17 cellular contexts compared by ENCODE assay signal in the genomic region with DNA sequence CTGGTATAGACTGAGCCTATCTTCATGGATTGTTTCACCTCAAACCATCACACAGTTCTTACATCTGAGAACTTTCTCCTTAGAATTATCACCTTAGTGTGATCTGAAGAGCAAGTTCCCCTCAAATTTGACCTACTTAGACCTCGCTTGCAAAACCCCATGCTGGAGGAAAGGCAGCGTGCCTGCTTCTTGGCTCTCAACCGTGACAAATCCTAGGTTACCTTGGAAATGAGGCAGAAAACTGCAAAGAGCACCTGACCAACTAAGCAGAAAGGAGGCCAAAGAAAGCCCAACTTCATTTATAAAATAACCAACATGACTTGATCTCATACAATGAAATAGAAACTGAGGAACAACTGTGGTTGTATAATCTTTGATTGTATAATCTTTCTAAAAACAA.
A peak's percentile ranks its signal among the peaks of the same experiment; 100 is the strongest.
DNase-seq lines count a peak whose midpoint lies in the region; ATAC-seq and TF ChIP-seq lines count a peak whose summit lies in the region.
"Had no signal": no experiment of that assay in that cellular context is flagged by ENCODE, and none has a peak within 500 bp of the region (broad histone marks: within the 10 kb centered on the region; RNA-seq: fewer than 3 reads in every experiment).

No MANE protein-coding gene starts in this region.

- H3K9me3 Mint-ChIP-seq in activated T-helper 17 cell treated with anti-CD3 and anti-CD28 coated beads, Interleukin-2, amount 50 U/mL, for 72 hours = no peaks in the 10 kb centered on the region
- peaks cover 2 to 5% of the 10 kb centered on the region in 2 experiments; a peak in 3 of 5 replicates for H3K9me3 Mint-ChIP-seq in H9

- no peak overlapping the region for H3K4me3 ChIP-seq in Panc1 (ENCODE audit: low read depth in 2 of 2, low read length in 2 of 2)
- H3K4me3 ChIP-seq in parathyroid adenoma (ENCODE audit: low read depth, low read length) = peak overlapping the region; percentile 7
- no peak overlapping the region for H3K4me3 ChIP-seq in aorta (ENCODE audit: low read length in 2 of 2)
- H3K4me3 ChIP-seq: GM23338 had no signal

- H2BK120ac ChIP-seq in H9 (ENCODE audit: low read depth, low read length, poor library complexity, severe bottlenecking) = no peak overlapping the region

- H3K4me1 ChIP-seq in Panc1 (ENCODE audit: control insufficient read depth, insufficient read depth, low read length) = no peaks in the 10 kb centered on the region
- peaks cover 36% of the 10 kb centered on the region for H3K4me1 ChIP-seq in parathyroid adenoma
- H3K4me1 ChIP-seq in aorta (ENCODE audit: control insufficient read depth in 1 of 2, insufficient read depth in 2 of 2, low read length in 2 of 2) = no peaks in the 10 kb centered on the region
- no peaks in the 10 kb centered on the region for H3K4me1 ChIP-seq in H9 (ENCODE audit: insufficient read depth, low read length)
- H3K4me1 ChIP-seq: BE2C had no signal

- in situ Hi-C loops in Panc1 (cut with HindIII; ENCODE audit: low pct_unique_long_range_greater_than_20kb, low sequenced_read_pairs) = no loop called here

- H3K9ac ChIP-seq in parathyroid adenoma = no peak overlapping the region
- H3K9ac ChIP-seq in H9 (ENCODE audit: extremely low read depth, insufficient read length, low read length) = no peak overlapping the region

- no peak overlapping the region for H2AK5ac ChIP-seq in H9 (ENCODE audit: insufficient read length, low read length)

- TF ChIP-seq CTCF in Panc1 (IDR thresholded peaks at IDR 0.05) (0 out of 2 replicates have a peak, but pooled peaks have one; percentile 2), parathyroid adenoma (IDR thresholded peaks at IDR 0.05) (no peak), H9 (conservative IDR thresholded peaks at IDR 0.05) (no peak)

- H3K79me2 ChIP-seq in parathyroid adenoma (no peaks in the 10 kb centered on the region), H9 (ENCODE audit: insufficient read depth, low read length) (no peaks in the 10 kb centered on the region)

- H3K27me3 ChIP-seq in Panc1 (ENCODE audit: control insufficient read depth, insufficient read depth, low read length) (no peaks in the 10 kb centered on the region), parathyroid adenoma (ENCODE audit: control insufficient read depth, insufficient read depth, low read length) (no peaks in the 10 kb centered on the region), aorta (ENCODE audit: control insufficient read depth in 1 of 2, insufficient read depth in 2 of 2, low read length in 1 of 2) (no peaks in the 10 kb centered on the region), H9 (ENCODE audit: insufficient read depth, low read length) (no peaks in the 10 kb centered on the region)
- H3K27me3 ChIP-seq: BE2C had no signal

- H3K36me3 Mint-ChIP-seq in activated T-helper 17 cell treated with anti-CD3 and anti-CD28 coated beads, Interleukin-2, amount 50 U/mL, for 72 hours (ENCODE audit: low read depth) = no peaks in the 10 kb centered on the region
- peaks cover 0 to 4% (median 1%) of the 10 kb centered on the region in 3 experiments; a peak in 3 of 7 replicates for H3K36me3 Mint-ChIP-seq in H9 (ENCODE audit: insufficient read depth in 1 of 3, low read depth in 3 of 3)

- no peak overlapping the region for H3K18ac ChIP-seq in H9 (ENCODE audit: insufficient read length, low read depth, low read length)

- H3K4ac ChIP-seq in H9 (ENCODE audit: low read depth, low read length) = no peak overlapping the region

- H3K4me2 ChIP-seq in parathyroid adenoma (ENCODE audit: low read length) (peak overlapping the region; percentile 59), H9 (ENCODE audit: insufficient read depth, insufficient read length, low read length) (no peak overlapping the region)
- H3K4me2 ChIP-seq: GM23338 had no signal

- H2BK20ac ChIP-seq in H9 (ENCODE audit: low read depth, low read length, poor library complexity, severe bottlenecking) = no peak overlapping the region

- H3K56ac ChIP-seq in H9 (ENCODE audit: insufficient read length, low read depth, low read length) = no peak overlapping the region

- H3K79me1 ChIP-seq in H9 (ENCODE audit: insufficient read depth, low read depth, low read length, poor library complexity, severe bottlenecking) = no peaks in the 10 kb centered on the region

- H4K20me1 ChIP-seq in H9 (ENCODE audit: control insufficient read depth, insufficient read depth, insufficient read length) = no peaks in the 10 kb centered on the region

- intact Hi-C loops in Panc1 (cut with micrococcal nuclease; ENCODE audit: unreplicated experiment) = no loop called here
- intact Hi-C loops in aorta (cut with DNase I) = no loop called here

- no peak overlapping the region for H3K14ac ChIP-seq in H9 (ENCODE audit: insufficient read depth, low read length)

- no peaks in the 10 kb centered on the region for H3K27me3 Mint-ChIP-seq in activated T-helper 17 cell treated with anti-CD3 and anti-CD28 coated beads, Interleukin-2, amount 50 U/mL, for 72 hours
- no peaks in the 10 kb centered on the region for H3K27me3 Mint-ChIP-seq in H9 (ENCODE audit: low read depth)
- H3K27me3 Mint-ChIP-seq: CD4-positive, alpha-beta memory T cell; IgD-negative memory B cell had no signal

- H3K27ac ChIP-seq in Panc1 (ENCODE audit: low read length) = no peak overlapping the region
- peak overlapping the region; percentile 71 for H3K27ac ChIP-seq in parathyroid adenoma
- no peak overlapping the region for H3K27ac ChIP-seq in aorta (ENCODE audit: low read depth in 1 of 2, low read length in 2 of 2)
- H3K27ac ChIP-seq in H9 (ENCODE audit: insufficient read length, low read depth, low read length) = no peak overlapping the region
- H3K27ac ChIP-seq: C4-2B had no signal

- H2BK15ac ChIP-seq in H9 (ENCODE audit: low read depth, low read length) = no peak overlapping the region

- DNase-seq in Ammon's horn (ENCODE audit: low spot score) = peak; percentile 21
- no peak for DNase-seq in Panc1 (ENCODE audit: low read depth, low spot score)
- peak; percentile 72 for DNase-seq in left kidney (ENCODE audit: low read depth, low spot score)
- no peak for DNase-seq in aorta
- no peak for DNase-seq in AG08395 (ENCODE audit: low spot score)
- DNase-seq in H9 = no peak
- DNase-seq: 8988T; ACHN; BE2C; CD4-positive, alpha-beta memory T cell; DMS153; H7 had no signal

- no peak overlapping the region for H2BK5ac ChIP-seq in H9 (ENCODE audit: insufficient read length, low read length)

- no TSS peak for BruUV-seq in Panc1 (replicated peaks; lab: Mats Ljungman, UMichigan)

- H3T11ph ChIP-seq in H9 (ENCODE audit: low read length) = no peak overlapping the region

- no peaks in the 10 kb centered on the region for H3K23me2 ChIP-seq in H9 (ENCODE audit: insufficient read length, low read depth, low read length, poor library complexity, severe bottlenecking)

- H3K4me1 Mint-ChIP-seq in activated T-helper 17 cell treated with anti-CD3 and anti-CD28 coated beads, Interleukin-2, amount 50 U/mL, for 72 hours = no peaks in the 10 kb centered on the region
- H3K4me1 Mint-ChIP-seq in H9 = peaks cover 2 to 5% of the 10 kb centered on the region in 2 experiments; a peak in 1 of 4 replicates
- H3K4me1 Mint-ChIP-seq: CD4-positive, alpha-beta memory T cell; GM23338; IgD-negative memory B cell had no signal

- H3K9me3 ChIP-seq in Panc1 (ENCODE audit: control insufficient read depth, insufficient read depth, low read depth, low read length) (no peaks in the 10 kb centered on the region), parathyroid adenoma (ENCODE audit: control insufficient read depth, low read length) (no peaks in the 10 kb centered on the region), aorta (ENCODE audit: control insufficient read depth, low read length) (no peaks in the 10 kb centered on the region), H9 (ENCODE audit: control insufficient read depth, low read depth, low read length) (no peaks in the 10 kb centered on the region)
- H3K9me3 ChIP-seq: BE2C had no signal

- WGBS in aorta, 2 donors = 72 to 73% methylated on average over 3 of the region's 3 CpGs
- no CpG with 5 or more reads among the region's 3 CpGs for WGBS in H9 (ENCODE audit: extremely low coverage, insufficient read length, low lambda C conversion rate)

- no peaks in the 10 kb centered on the region for H3K36me3 ChIP-seq in Panc1 (ENCODE audit: control insufficient read depth, insufficient read depth, low read length)
- no peaks in the 10 kb centered on the region for H3K36me3 ChIP-seq in parathyroid adenoma (ENCODE audit: control insufficient read depth, insufficient read depth, low read length)
- peaks cover 0 to 1% of the 10 kb centered on the region in 2 donors for H3K36me3 ChIP-seq in aorta (ENCODE audit: control insufficient read depth in 1 of 2, insufficient read depth in 2 of 2, low read length in 1 of 2)
- H3K36me3 ChIP-seq: BE2C had no signal

- no peak overlapping the region for H3K4me3 Mint-ChIP-seq in activated T-helper 17 cell treated with anti-CD3 and anti-CD28 coated beads, Interleukin-2, amount 50 U/mL, for 72 hours
- H3K4me3 Mint-ChIP-seq in H9 = no peak overlapping the region
- H3K4me3 Mint-ChIP-seq: CD4-positive, alpha-beta memory T cell; GM23338 had no signal

- POLR2A ChIA-PET in Panc1 (lab: Charles Lee) = no interaction called here

- H2AFZ ChIP-seq in parathyroid adenoma = peak overlapping the region; percentile 56
- no peak overlapping the region for H2AFZ ChIP-seq in H9 (ENCODE audit: low read length)
- H2AFZ ChIP-seq: GM23338 had no signal

- H4K5ac ChIP-seq in H9 (ENCODE audit: insufficient read length, low read depth, low read length) = no peak overlapping the region

- H3K23ac ChIP-seq in H9 (ENCODE audit: insufficient read length, low read depth, low read length) = no peak overlapping the region

- ATAC-seq in Panc1 (no peak), aorta (ENCODE audit: low FRiP score) (no peak)
- ATAC-seq in activated T-helper 17 cell treated with anti-CD3 and anti-CD28 coated beads, Interleukin-2, amount 50 U/mL, for 72 hours (replicated peaks) = no peak
- ATAC-seq: GM23338 had no signal

- H4K91ac ChIP-seq in H9 (ENCODE audit: insufficient read length, low read depth, low read length) = no peak overlapping the region

- no peak overlapping the region for H3K27ac Mint-ChIP-seq in activated T-helper 17 cell treated with anti-CD3 and anti-CD28 coated beads, Interleukin-2, amount 50 U/mL, for 72 hours
- no peak overlapping the region; a peak in 1 of 7 replicates for H3K27ac Mint-ChIP-seq in H9
- H3K27ac Mint-ChIP-seq: CD4-positive, alpha-beta memory T cell; GM23338; IgD-negative memory B cell had no signal

- H2BK12ac ChIP-seq in H9 (ENCODE audit: insufficient read length, low read depth, low read length) = no peak overlapping the region

- H4K8ac ChIP-seq in H9 (replicated peaks; ENCODE audit: insufficient read length, low read depth, low read length) = no peak overlapping the region

- CTCF ChIA-PET in Panc1 (lab: Charles Lee) = interaction anchor here (0.5 kb wide), 1 partner anchor 445 kb away, joined by 4 read pairs; no protein-coding TSS in a partner anchor

Comparison
In these comparisons a context has a peak if more than half of its experiments do, and no peak if none do; other contexts are left out.
1. DNase-seq: peak in Ammon's horn (single experiment) and left kidney (single experiment); none in Panc1 (single experiment), aorta (0 of 2), AG08395 (single experiment) and H9 (single experiment).